ENCODE assay signal across 1 cellular context in genomic region chr6:11430036-11430435, GRCh38.
TF ChIP-seq lines count a peak whose summit lies in the region.

No MANE protein-coding gene starts in this region.

TF ChIP-seq in K562, 482 proteins besides CTCF, POLR2A, EP300 and RAD21 (continued from another document):
- no peak for TF ChIP-seq CREM (IDR thresholded peaks at IDR 0.05; ENCODE audit: low read depth)
- TF ChIP-seq ZNF507 (tag; conservative IDR thresholded peaks at IDR 0.05) = no peak
- TF ChIP-seq ARNT (IDR thresholded peaks at IDR 0.05) = no peak
- TF ChIP-seq ZBTB17 (CRISPR knock-in tag; IDR thresholded peaks at IDR 0.05) = no peak
- no peak for TF ChIP-seq ARID3B (CRISPR knock-in tag; IDR thresholded peaks at IDR 0.05; ENCODE audit: borderline replicate concordance)
- TF ChIP-seq NELFE (IDR thresholded peaks at IDR 0.05; ENCODE audit: insufficient read depth, insufficient read length) = no peak
- no peak for TF ChIP-seq AFF4 (CRISPR knock-in tag; IDR thresholded peaks at IDR 0.05)
